In genomic region chr12:34186492-34186891, GRCh38 we compare ENCODE assay signal across 24 cellular contexts.
A peak's percentile ranks its signal among the peaks of the same experiment; 100 is the strongest.
DNase-seq lines count a peak whose midpoint lies in the region; ATAC-seq and TF ChIP-seq lines count a peak whose summit lies in the region.
"Had no signal": no experiment of that assay in that cellular context is flagged by ENCODE, and none has a peak within 500 bp of the region (broad histone marks: within the 10 kb centered on the region; RNA-seq: fewer than 3 reads in every experiment).

No MANE protein-coding gene starts in this region.

- H3K4me3 Mint-ChIP-seq in activated T-cell treated with anti-CD3 and anti-CD28 coated beads, Interleukin-2, amount 50 U/mL, for 72 hours, result no peak overlapping the region
- no peak overlapping the region for H3K4me3 Mint-ChIP-seq in activated T-cell treated with anti-CD3 and anti-CD28 coated beads, Interleukin-2, amount 50 U/mL, for 4 hours
- H3K4me3 Mint-ChIP-seq in natural killer cell, result no peak overlapping the region
- H3K4me3 Mint-ChIP-seq: IgD-negative memory B cell had no signal

- no peak overlapping the region for H3K4me2 ChIP-seq in PC-9

- no peaks in the 10 kb centered on the region for H3K79me2 ChIP-seq in PC-9 (ENCODE audit: low read depth)

- POLR2A ChIA-PET in PC-9 (lab: Charles Lee; ENCODE audit: unreplicated experiment), result no interaction called here

- H3K27ac ChIP-seq in PC-9 (no peak overlapping the region), testis (no peak overlapping the region), caudate nucleus (ENCODE audit: low read depth, low read length) (no peak overlapping the region)
- H3K27ac ChIP-seq: esophagus muscularis mucosa, heart right ventricle had no signal

- CTCF ChIA-PET in PC-9 (lab: Charles Lee), result no interaction called here

- peak; percentile 55 for TF ChIP-seq CTCF in LNCaP clone FGC (IDR thresholded peaks at IDR 0.05; ENCODE audit: control insufficient read depth, extremely low read depth, insufficient read depth)
- TF ChIP-seq CTCF in PC-9 (conservative IDR thresholded peaks at IDR 0.05), result peak; percentile 34; the same call in 1 of the 2 replicates
- peak in 2 of 3 experiments; percentile 16 to 24 for TF ChIP-seq CTCF in testis (IDR thresholded peaks at IDR 0.05)
- TF ChIP-seq CTCF in natural killer cell (IDR thresholded peaks at IDR 0.05), result no peak

- H3K4me3 ChIP-seq in LNCaP clone FGC (ENCODE audit: low read depth, low read length) (no peak overlapping the region), PC-9 (no peak overlapping the region), testis (no peak overlapping the region)
- H3K4me3 ChIP-seq: esophagus muscularis mucosa, heart right ventricle had no signal

- WGBS in testis, 2 donors, result 69 to 74% methylated on average over 2 of the region's 2 CpGs

- H3K27me3 ChIP-seq in PC-9 (ENCODE audit: insufficient read depth, low read depth) (no peaks in the 10 kb centered on the region), testis (no peaks in the 10 kb centered on the region)
- H3K27me3 ChIP-seq: esophagus muscularis mucosa, heart right ventricle had no signal

- H2AFZ ChIP-seq in PC-9, result no peak overlapping the region

- H3K4me1 Mint-ChIP-seq in activated T-cell treated with anti-CD3 and anti-CD28 coated beads, Interleukin-2, amount 50 U/mL, for 72 hours (ENCODE audit: low read depth), result no peaks in the 10 kb centered on the region
- H3K4me1 Mint-ChIP-seq in activated T-cell treated with anti-CD3 and anti-CD28 coated beads, Interleukin-2, amount 50 U/mL, for 4 hours (ENCODE audit: low read depth), result no peaks in the 10 kb centered on the region
- no peaks in the 10 kb centered on the region for H3K4me1 Mint-ChIP-seq in natural killer cell

- peak overlapping the region; percentile 54 for H3K27ac Mint-ChIP-seq in activated T-cell treated with anti-CD3 and anti-CD28 coated beads, Interleukin-2, amount 50 U/mL, for 72 hours
- no peak overlapping the region for H3K27ac Mint-ChIP-seq in natural killer cell

- TF ChIP-seq POLR2A in testis (IDR thresholded peaks at IDR 0.05), result no peak

- H3K36me3 ChIP-seq in PC-9 (ENCODE audit: low read depth) (no peaks in the 10 kb centered on the region), testis (ENCODE audit: low read depth, missing control alignments) (no peaks in the 10 kb centered on the region)
- H3K36me3 ChIP-seq: esophagus muscularis mucosa, heart right ventricle had no signal

- no peaks in the 10 kb centered on the region for H4K20me1 ChIP-seq in PC-9 (ENCODE audit: insufficient read depth)

- intact Hi-C loops in PC-9 (cut with micrococcal nuclease; ENCODE audit: unreplicated experiment), result no loop called here
- intact Hi-C loops in testis (cut with DNase I; ENCODE audit: low total_unique reads), result no loop called here
- intact Hi-C loops in natural killer cell (cut with micrococcal nuclease), result no loop called here

- no TSS peak for BruUV-seq in PC-9 (replicated peaks; lab: Mats Ljungman, UMichigan)

- H3K27me3 Mint-ChIP-seq in activated T-cell treated with anti-CD3 and anti-CD28 coated beads, Interleukin-2, amount 50 U/mL, for 72 hours (ENCODE audit: low read depth), result peaks cover 7% of the 10 kb centered on the region
- peaks cover 9% of the 10 kb centered on the region for H3K27me3 Mint-ChIP-seq in activated T-cell treated with anti-CD3 and anti-CD28 coated beads, Interleukin-2, amount 50 U/mL, for 4 hours (ENCODE audit: low read depth)
- H3K27me3 Mint-ChIP-seq in natural killer cell (ENCODE audit: low read depth in 2 of 2), result peaks cover 5 to 6% of the 10 kb centered on the region in 2 donors
- H3K27me3 Mint-ChIP-seq: IgD-negative memory B cell had no signal

- 0 out of 2 replicates have a peak, but pooled peaks cover 3% of the 10 kb centered on the region for H3K9me2 ChIP-seq in PC-9 (ENCODE audit: insufficient read depth)

- H3F3A ChIP-seq in PC-9 (ENCODE audit: insufficient read depth, low read depth), result no peaks in the 10 kb centered on the region

- no peaks in the 10 kb centered on the region for H3K9me3 Mint-ChIP-seq in activated T-cell treated with anti-CD3 and anti-CD28 coated beads, Interleukin-2, amount 50 U/mL, for 72 hours
- H3K9me3 Mint-ChIP-seq in activated T-cell treated with anti-CD3 and anti-CD28 coated beads, Interleukin-2, amount 50 U/mL, for 4 hours, result no peaks in the 10 kb centered on the region
- peaks cover 0 to 3% of the 10 kb centered on the region in 2 donors for H3K9me3 Mint-ChIP-seq in natural killer cell

- no peaks in the 10 kb centered on the region for H3K36me3 Mint-ChIP-seq in activated T-cell treated with anti-CD3 and anti-CD28 coated beads, Interleukin-2, amount 50 U/mL, for 72 hours (ENCODE audit: insufficient read depth in 2 of 2)
- no peaks in the 10 kb centered on the region for H3K36me3 Mint-ChIP-seq in activated T-cell treated with anti-CD3 and anti-CD28 coated beads, Interleukin-2, amount 50 U/mL, for 4 hours (ENCODE audit: insufficient read depth)
- no peaks in the 10 kb centered on the region for H3K36me3 Mint-ChIP-seq in natural killer cell

- H3K9me3 ChIP-seq in PC-9 (ENCODE audit: insufficient read depth, low read depth) (no peaks in the 10 kb centered on the region), testis (no peaks in the 10 kb centered on the region)

- no peak for ATAC-seq in activated T-cell treated with anti-CD3 and anti-CD28 coated beads, Interleukin-2, amount 50 U/mL, for 72 hours (replicated peaks in 1 of 2)
- ATAC-seq in activated T-cell treated with anti-CD3 and anti-CD28 coated beads, Interleukin-2, amount 50 U/mL, for 4 hours, result no peak
- ATAC-seq in natural killer cell, result no peak
- ATAC-seq: activated CD4-positive, CD25-positive, alpha-beta regulatory T cell treated with anti-CD3 and anti-CD28 coated beads, Interleukin-2, amount 50 U/mL, for 24 hours; heart right ventricle; right cardiac atrium had no signal

- DNase-seq in activated T-cell treated with anti-CD3 and anti-CD28 coated beads, Interleukin-2, amount 50 U/mL, for 72 hours, result no peak
- DNase-seq in activated T-cell treated with anti-CD3 and anti-CD28 coated beads, Interleukin-2, amount 50 U/mL, for 4 hours, result no peak
- no peak for DNase-seq in LNCaP clone FGC (ENCODE audit: low read depth)
- no peak for DNase-seq in PC-9
- no peak for DNase-seq in testis
- DNase-seq in caudate nucleus (lab: John Stamatoyannopoulos, UW), result no peak
- no peak for DNase-seq in natural killer cell
- no peak for DNase-seq in UCSD-AML1 (lab: John Stamatoyannopoulos, UW; ENCODE audit: unreplicated experiment)
- DNase-seq: activated gamma-delta T cell treated with Interleukin-2 at 50 U/mL for 16 hours; activated T-cell treated with anti-CD3 and anti-CD28 coated beads for 4 hours; central memory CD4-positive, alpha-beta T cell; foreskin melanocyte; heart right ventricle; mammary epithelial cell; MM.1S; NCI-H1694; NCI-H2171; NCI-H510A treated with DMSO at 0.1 percent for 48 hours; right cardiac atrium; stimulated activated CD4-positive, alpha-beta T cell treated with anti-CD3 and anti-CD28 coated beads, Interleukin-2, amount 100 ng/mL, for 48 hours; trophoblast cell had no signal

- no peaks in the 10 kb centered on the region for H3K4me1 ChIP-seq in PC-9 (replicated peaks; ENCODE audit: insufficient read depth)
- H3K4me1 ChIP-seq in testis, result no peaks in the 10 kb centered on the region
